ENCODE assay signal across 6 cellular contexts in the genomic region with DNA sequence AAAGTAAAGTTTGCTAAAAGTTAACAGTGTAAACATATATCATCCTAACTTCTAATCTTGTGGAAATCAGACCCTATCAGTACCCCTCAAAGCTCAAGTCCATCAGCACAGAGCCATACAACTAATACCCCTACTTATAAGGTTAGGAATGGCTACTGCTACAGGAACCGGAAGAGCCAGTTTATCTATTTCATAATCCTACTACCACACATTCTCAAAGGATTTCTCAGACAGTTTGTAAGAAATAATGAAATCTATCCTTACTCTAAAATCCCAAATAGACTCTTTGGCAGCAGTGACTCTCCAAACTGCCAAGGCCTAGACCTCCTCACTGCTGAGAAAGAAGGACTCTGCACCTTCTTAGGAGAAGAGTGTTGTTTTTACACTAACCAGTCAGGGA. TPM values are rescaled to one million over a fixed set of nuclear protein-coding genes. Genes with fewer than 3 reads are reported as not detected.
"Had no signal": no experiment of that assay in that cellular context is flagged by ENCODE, and none has a peak within 500 bp of the region (broad histone marks: within the 10 kb centered on the region; RNA-seq: fewer than 3 reads in every experiment).

No MANE protein-coding gene starts in this region.

RNA-seq across cellular contexts. Expression of a gene that starts 6.0 kb away (rescaled TPM):
- total RNA-seq: HepG2, HT1080, IMR-90, OCI-LY7, Right ventricle myocardium superior, SJSA1 had no signal
- polyA plus RNA-seq: HepG2, IMR-90 had no signal

RNA-seq across cellular contexts. Expression of a gene that starts 20.0 kb away (rescaled TPM):
- total RNA-seq: HepG2, HT1080, IMR-90, OCI-LY7, Right ventricle myocardium superior, SJSA1 had no signal
- polyA plus RNA-seq: HepG2, IMR-90 had no signal

RNA-seq across cellular contexts. Expression of a gene that starts 47.7 kb away (rescaled TPM):
- total RNA-seq: HepG2, IMR-90, OCI-LY7, Right ventricle myocardium superior, SJSA1 had no signal
- polyA plus RNA-seq: HepG2, IMR-90 had no signal
